ENCODE assay signal across 10 cellular contexts in genomic region chr12:116143883-116144266, GRCh38.
DNase-seq lines count a peak whose midpoint lies in the region; ATAC-seq and TF ChIP-seq lines count a peak whose summit lies in the region.
"Had no signal": no experiment of that assay in that cellular context is flagged by ENCODE, and none has a peak within 500 bp of the region (broad histone marks: within the 10 kb centered on the region; RNA-seq: fewer than 3 reads in every experiment).

No MANE protein-coding gene starts in this region.

- TF ChIP-seq EP300 in ovary (IDR thresholded peaks at IDR 0.05): no peak

- H3K9ac ChIP-seq in skeletal muscle tissue (ENCODE audit: low read depth in 1 of 3, low read length in 3 of 3) (peak overlapping the region in 2 of 3 donors; percentile 8 to 42), Karpas-422 (ENCODE audit: low read length) (no peak overlapping the region)

- no peaks in the 10 kb centered on the region for H3K9me2 ChIP-seq in Karpas-422 (replicated peaks; ENCODE audit: insufficient read depth, low read length)

- H3K27ac ChIP-seq in SJSA1: peak overlapping the region; percentile 60
- peak overlapping the region; percentile 25 for H3K27ac ChIP-seq in skeletal muscle tissue (ENCODE audit: low read depth, low read length)
- no peak overlapping the region for H3K27ac ChIP-seq in ovary
- no peak overlapping the region for H3K27ac ChIP-seq in Karpas-422 (ENCODE audit: low read length)

- H3K9me3 ChIP-seq in SJSA1 (replicated peaks) (no peaks in the 10 kb centered on the region), skeletal muscle tissue (ENCODE audit: control insufficient read depth in 3 of 3, low read length in 3 of 3) (no peaks in the 10 kb centered on the region), ovary (no peaks in the 10 kb centered on the region), Karpas-422 (ENCODE audit: low read length) (no peaks in the 10 kb centered on the region)

- peak; percentile 15 for ATAC-seq in GM19452 (IDR thresholded peaks at IDR 0.05; ENCODE audit: unreplicated experiment)
- ATAC-seq in HG03432 (IDR thresholded peaks at IDR 0.05; ENCODE audit: unreplicated experiment): no peak

- DNase-seq in SJSA1 (ENCODE audit: low read depth in 1 of 2, low spot score in 2 of 2) (no peak), foreskin fibroblast (peak; percentile 62 to 80), putamen (ENCODE audit: low spot score) (no peak), ovary (no peak), Karpas-422 (no peak)
- DNase-seq: cortex of kidney, NCI-H82 had no signal

- H2AFZ ChIP-seq in Karpas-422 (ENCODE audit: low read length): no peak overlapping the region

- no peak for TF ChIP-seq POLR2A in ovary (IDR thresholded peaks at IDR 0.05)

- H3K4me3 ChIP-seq in SJSA1: no peak overlapping the region
- no peak overlapping the region for H3K4me3 ChIP-seq in foreskin fibroblast (ENCODE audit: low read depth in 1 of 2, low read length in 2 of 2)
- H3K4me3 ChIP-seq in skeletal muscle tissue (ENCODE audit: low read length in 3 of 3): peak overlapping the region in 1 of 3 donors; percentile 12
- H3K4me3 ChIP-seq in ovary: no peak overlapping the region
- H3K4me3 ChIP-seq in Karpas-422 (ENCODE audit: low read length): no peak overlapping the region

- no peak overlapping the region for H3K4me2 ChIP-seq in Karpas-422 (ENCODE audit: low read depth, low read length, poor library complexity, severe bottlenecking)

- H3K4me1 ChIP-seq in SJSA1 (replicated peaks) (peaks cover 70% of the 10 kb centered on the region), skeletal muscle tissue (ENCODE audit: control insufficient read depth in 3 of 3, insufficient read depth in 3 of 3, low read length in 3 of 3) (peaks cover 38 to 51% (median 44%) of the 10 kb centered on the region in 3 donors), ovary (ENCODE audit: insufficient read depth) (peaks cover 9% of the 10 kb centered on the region), Karpas-422 (ENCODE audit: low read length) (no peaks in the 10 kb centered on the region)

- intact Hi-C loops in ovary (cut with DNase I): no loop called here

- H3K27me3 ChIP-seq in SJSA1 (replicated peaks) (no peaks in the 10 kb centered on the region), skeletal muscle tissue (ENCODE audit: control insufficient read depth in 3 of 3, insufficient read depth in 3 of 3, low read length in 3 of 3) (no peaks in the 10 kb centered on the region), ovary (no peaks in the 10 kb centered on the region), Karpas-422 (ENCODE audit: low read length) (no peaks in the 10 kb centered on the region)

- H3K79me2 ChIP-seq in Karpas-422 (ENCODE audit: low read length): no peaks in the 10 kb centered on the region

- H4K20me1 ChIP-seq in Karpas-422 (ENCODE audit: insufficient read depth, low read depth, low read length): peaks cover 56% of the 10 kb centered on the region

- TF ChIP-seq CTCF in foreskin fibroblast (IDR thresholded peaks at IDR 0.05; ENCODE audit: low read depth, low read length) (no peak), ovary (IDR thresholded peaks at IDR 0.05) (no peak)

- H3K36me3 ChIP-seq in SJSA1 (no peaks in the 10 kb centered on the region), skeletal muscle tissue (ENCODE audit: control insufficient read depth in 3 of 3, insufficient read depth in 3 of 3, low read length in 3 of 3) (no peaks in the 10 kb centered on the region), ovary (no peaks in the 10 kb centered on the region), Karpas-422 (ENCODE audit: insufficient read depth, low read length) (no peaks in the 10 kb centered on the region)

- 21 to 27% (median 22%) methylated on average over 1 of the region's 1 CpG for WGBS in ovary, 3 donors

Comparison
In these comparisons a context has a peak if more than half of its experiments do, and no peak if none do; other contexts are left out.
1. DNase-seq: peak in foreskin fibroblast (2 of 2); none in SJSA1 (0 of 2), putamen (single experiment), ovary (0 of 5) and Karpas-422 (single experiment).
2. H3K27ac ChIP-seq: peak in SJSA1 (single experiment) and skeletal muscle tissue (single experiment); none in ovary (0 of 2) and Karpas-422 (single experiment).